In genomic region chr17:80706454-80706853, GRCh38 we compare ENCODE assay signal across 17 cellular contexts.
DNase-seq lines count a peak whose midpoint lies in the region; ATAC-seq, FAIRE-seq and TF ChIP-seq lines count a peak whose summit lies in the region.
"Had no signal": no experiment of that assay in that cellular context is flagged by ENCODE, and none has a peak within 500 bp of the region (broad histone marks: within the 10 kb centered on the region; RNA-seq: fewer than 3 reads in every experiment).

No MANE protein-coding gene starts in this region.

- H3K79me2 ChIP-seq in HepG2 (ENCODE audit: insufficient read depth, low read length) = peaks cover 17% of the 10 kb centered on the region

- TF ChIP-seq CTCF in HepG2 (CRISPR knock-in tag; IDR thresholded peaks at IDR 0.05) (no peak), right lobe of liver (IDR thresholded peaks at IDR 0.05) (no peak)

- H4K20me1 ChIP-seq in HepG2 (ENCODE audit: insufficient read depth, low read length) = no peaks in the 10 kb centered on the region

- TF ChIP-seq POLR2A in HepG2 (IDR thresholded peaks at IDR 0.05; ENCODE audit: insufficient read depth in 1 of 2, low read depth in 2 of 2, low read length in 2 of 2) = no peak
- TF ChIP-seq POLR2A in right lobe of liver (IDR thresholded peaks at IDR 0.05) = no peak

- FAIRE-seq in HepG2 (lab: Jason Lieb, UNC) = peak; percentile 36
- FAIRE-seq: bronchial epithelial cell, urothelium cell line had no signal

- H3K9me3 Mint-ChIP-seq in effector memory CD8-positive, alpha-beta T cell = no peaks in the 10 kb centered on the region
- H3K9me3 Mint-ChIP-seq: stimulated activated naive CD8-positive, alpha-beta T cell treated with anti-CD3 and anti-CD28 coated beads, Interleukin-15, amount 100 ng/mL, for 72 hours had no signal

- H3K9me3 ChIP-seq in HepG2 (ENCODE audit: low read length) (no peaks in the 10 kb centered on the region), right lobe of liver (no peaks in the 10 kb centered on the region), NT2/D1 (ENCODE audit: insufficient read depth, low read length) (no peaks in the 10 kb centered on the region)
- H3K9me3 ChIP-seq: SK-N-SH had no signal

- H3K27me3 Mint-ChIP-seq in effector memory CD8-positive, alpha-beta T cell = no peaks in the 10 kb centered on the region
- H3K27me3 Mint-ChIP-seq: B cell; stimulated activated naive CD8-positive, alpha-beta T cell treated with anti-CD3 and anti-CD28 coated beads, Interleukin-15, amount 100 ng/mL, for 72 hours had no signal

- peak overlapping the region; percentile 38 to 82 for H3K27ac Mint-ChIP-seq in effector memory CD8-positive, alpha-beta T cell
- H3K27ac Mint-ChIP-seq: B cell had no signal

- H3K4me3 Mint-ChIP-seq in effector memory CD8-positive, alpha-beta T cell = no peak overlapping the region
- H3K4me3 Mint-ChIP-seq: B cell; stimulated activated naive CD8-positive, alpha-beta T cell treated with anti-CD3 and anti-CD28 coated beads, Interleukin-15, amount 100 ng/mL, for 72 hours had no signal

- H3K27me3 ChIP-seq in HepG2 (ENCODE audit: control insufficient read depth in 1 of 2, insufficient read depth in 2 of 2, low read length in 2 of 2) = no peaks in the 10 kb centered on the region
- H3K27me3 ChIP-seq in right lobe of liver = no peaks in the 10 kb centered on the region
- no peaks in the 10 kb centered on the region for H3K27me3 ChIP-seq in NT2/D1 (ENCODE audit: insufficient read depth, insufficient read length)
- H3K27me3 ChIP-seq: foreskin keratinocyte had no signal

- TF ChIP-seq EP300 in HepG2 (IDR thresholded peaks at IDR 0.05; ENCODE audit: low read depth in 2 of 2, low read length in 2 of 2) (no peak), HepG2 (CRISPR knock-in tag; IDR thresholded peaks at IDR 0.05; ENCODE audit: borderline replicate concordance) (no peak)

- peaks cover 70 to 73% of the 10 kb centered on the region in 2 donors for H3K4me1 Mint-ChIP-seq in effector memory CD8-positive, alpha-beta T cell (ENCODE audit: low read depth in 2 of 2)

- CTCF ChIA-PET in HepG2 (lab: Yijun Ruan, JAX; ENCODE audit: low intra/inter-chr PET ratio, low total read pairs) = no interaction called here

- in situ Hi-C loops in HepG2 (cut with HindIII; ENCODE audit: extremely low pct_ligation_motif_present, low pct_unique_long_range_greater_than_20kb) = no loop called here

- no peak overlapping the region for H2AFZ ChIP-seq in HepG2 (ENCODE audit: low read length)

- TF ChIP-seq RAD21 in HepG2 (CRISPR knock-in tag; IDR thresholded peaks at IDR 0.05) = no peak

- H3K9ac ChIP-seq in HepG2 (ENCODE audit: insufficient read depth, low read depth, low read length) (no peak overlapping the region), NT2/D1 (ENCODE audit: insufficient read length, low read depth) (no peak overlapping the region)
- H3K9ac ChIP-seq: SK-N-SH had no signal

- no TSS peak for BruUV-seq in HepG2 (replicated peaks; lab: Mats Ljungman, UMichigan)

- peaks cover 38% of the 10 kb centered on the region for H3K4me1 ChIP-seq in HepG2 (ENCODE audit: insufficient read depth, low read length)
- H3K4me1 ChIP-seq in right lobe of liver = peaks cover 0 to 6% (median 0%) of the 10 kb centered on the region in 4 donors
- peaks cover 13% of the 10 kb centered on the region for H3K4me1 ChIP-seq in NT2/D1 (ENCODE audit: insufficient read depth, insufficient read length)
- H3K4me1 ChIP-seq: foreskin keratinocyte had no signal

- no peak overlapping the region; a peak in 1 of 6 replicates for H3K4me3 ChIP-seq in HepG2 (replicated peaks in 1 of 3; ENCODE audit: insufficient read depth in 1 of 3, low read depth in 2 of 3, low read length in 3 of 3)
- H3K4me3 ChIP-seq in right lobe of liver = no peak overlapping the region
- no peak overlapping the region for H3K4me3 ChIP-seq in NT2/D1 (ENCODE audit: insufficient read length, low read depth)
- H3K4me3 ChIP-seq: skin epidermis had no signal

- 61% methylated on average over 5 of the region's 5 CpGs for WGBS in HepG2 (ENCODE audit: low lambda C conversion rate)
- WGBS in right lobe of liver (ENCODE audit: insufficient coverage, low coverage, low lambda C conversion rate, missing lambda C conversion rate) = 84% methylated on average over 4 of the region's 5 CpGs

- peaks cover 17% of the 10 kb centered on the region for H3K36me3 Mint-ChIP-seq in effector memory CD8-positive, alpha-beta T cell (ENCODE audit: insufficient read depth)

- POLR2A ChIA-PET in HepG2 (lab: Yijun Ruan, JAX) = interaction anchor here (1.5 kb wide), 1 partner anchor 11 kb away, joined by 3 read pairs; no protein-coding TSS in a partner anchor

- peaks cover 5 to 21% of the 10 kb centered on the region in 2 experiments for H3K36me3 ChIP-seq in HepG2 (replicated peaks in 1 of 2; ENCODE audit: control insufficient read depth in 1 of 2, insufficient read depth in 2 of 2, low read length in 2 of 2)
- peaks cover 0 to 5% (median 0%) of the 10 kb centered on the region in 4 donors for H3K36me3 ChIP-seq in right lobe of liver
- H3K36me3 ChIP-seq in NT2/D1 (ENCODE audit: insufficient read depth, insufficient read length, low read length) = peaks cover 16% of the 10 kb centered on the region

- peak; percentile 46 for DNase-seq in HepG2 (ENCODE audit: low spot score)
- DNase-seq in right lobe of liver = no peak
- DNase-seq in NT2/D1 (ENCODE audit: low read depth, low spot score) = peak; percentile 30
- DNase-seq in effector memory CD8-positive, alpha-beta T cell = no peak
- no peak for DNase-seq in substantia nigra (lab: John Stamatoyannopoulos, UW)
- no peak for DNase-seq in hepatic stellate cell (ENCODE audit: low spot score)
- no peak for DNase-seq in D341Med (ENCODE audit: low spot score)
- no peak for DNase-seq in amniotic stem cell (lab: John Stamatoyannopoulos, UW)
- DNase-seq: foreskin keratinocyte; HCEC 1CT; SK-N-SH; stimulated activated naive CD8-positive, alpha-beta T cell treated with anti-CD3 and anti-CD28 coated beads, Interleukin-15, amount 100 ng/mL, for 72 hours had no signal

- intact Hi-C loops in HepG2 (cut with micrococcal nuclease; ENCODE audit: unreplicated experiment) (no loop called here), right lobe of liver (cut with DNase I) (no loop called here)

- ATAC-seq in HepG2 = peak; percentile 74
- no peak for ATAC-seq in right lobe of liver
- ATAC-seq in effector memory CD8-positive, alpha-beta T cell (replicated peaks) = no peak
- ATAC-seq: activated naive CD4-positive, alpha-beta T cell treated with anti-CD3 and anti-CD28 coated beads, Interleukin-2, amount 50 U/mL, for 72 hours; foreskin keratinocyte; stimulated activated naive CD8-positive, alpha-beta T cell treated with anti-CD3 and anti-CD28 coated beads, Interleukin-15, amount 100 ng/mL, for 72 hours had no signal

- peak overlapping the region; percentile 41 for H3K27ac ChIP-seq in HepG2 (ENCODE audit: extremely low read length, insufficient read depth, low read length)
- H3K27ac ChIP-seq in right lobe of liver = no peak overlapping the region
- peak overlapping the region; percentile 67 for H3K27ac ChIP-seq in substantia nigra (ENCODE audit: low read depth, low read length, poor library complexity, severe bottlenecking)
- H3K27ac ChIP-seq: foreskin keratinocyte had no signal

- H3K4me2 ChIP-seq in HepG2 (ENCODE audit: low read depth, low read length) = peak overlapping the region; percentile 23
- H3K4me2 ChIP-seq: SK-N-SH had no signal

TF ChIP-seq in HepG2, 621 proteins besides CTCF, POLR2A, EP300 and RAD21 (continues in another document):
- TF ChIP-seq EEA1 (CRISPR knock-in tag; IDR thresholded peaks at IDR 0.05; ENCODE audit: borderline replicate concordance) = no peak
- TF ChIP-seq HNF4A (CRISPR knock-in tag; IDR thresholded peaks at IDR 0.05) = peak; percentile 57; the same call in 1 of the 2 replicates
- 0 out of 2 replicates have a peak, but pooled peaks have one; percentile 33 for TF ChIP-seq HNF4G (IDR thresholded peaks at IDR 0.05; ENCODE audit: borderline replicate concordance, low read depth, low read length)
- TF ChIP-seq HNF4G (CRISPR knock-in tag; IDR thresholded peaks at IDR 0.05; ENCODE audit: borderline replicate concordance, low read depth) = no peak
- peak; percentile 36; the same call in 1 of the 2 replicates for TF ChIP-seq SALL1 (CRISPR knock-in tag; IDR thresholded peaks at IDR 0.05)
- no peak for TF ChIP-seq FOXA1 (IDR thresholded peaks at IDR 0.05)
- peak; percentile 61 for TF ChIP-seq FOXA1 (CRISPR knock-in tag; IDR thresholded peaks at IDR 0.05)
- peak; percentile 21 for TF ChIP-seq XRCC5 (optimal IDR thresholded peaks at IDR 0.05; ENCODE audit: low read length)
- no peak for TF ChIP-seq ZNF800 (CRISPR knock-in tag; IDR thresholded peaks at IDR 0.05)
- no peak for TF ChIP-seq ZNF792 (CRISPR knock-in tag; IDR thresholded peaks at IDR 0.05)

Comparison
In these comparisons a context has a peak if more than half of its experiments do, and no peak if none do; other contexts are left out.
1. DNase-seq: peak in HepG2 (single experiment) and NT2/D1 (single experiment); none in right lobe of liver (0 of 3), effector memory CD8-positive, alpha-beta T cell (0 of 3), substantia nigra (0 of 49), hepatic stellate cell (single experiment), D341Med (single experiment) and amniotic stem cell (single experiment).
2. H3K27ac ChIP-seq: peak in HepG2 (single experiment) and substantia nigra (single experiment); none in right lobe of liver (0 of 3).